ENCODE assay signal across 1 cellular context in the genomic region with DNA sequence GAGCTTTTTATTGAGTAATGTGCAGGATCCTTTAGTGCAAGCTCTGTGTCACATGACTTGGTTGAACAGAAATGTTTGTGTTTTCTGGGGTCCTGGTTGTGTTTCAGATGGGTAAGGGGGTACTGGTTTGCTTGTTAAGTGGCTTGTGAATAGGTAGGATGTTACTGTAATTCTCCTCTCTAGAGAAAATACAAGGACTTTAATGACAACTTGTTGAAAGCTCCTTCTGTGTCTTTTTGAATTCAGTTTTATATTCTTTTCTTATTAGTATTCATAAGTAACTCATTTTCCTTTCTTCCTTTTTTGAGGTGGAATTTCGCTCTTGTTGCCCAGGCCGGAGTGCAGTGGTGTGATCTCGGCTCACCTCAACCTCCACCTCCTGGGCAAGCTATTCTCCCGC.
TF ChIP-seq lines count a peak whose summit lies in the region.

No MANE protein-coding gene starts in this region.

TF ChIP-seq in HEK293, 187 proteins besides CTCF, POLR2A, EP300 and RAD21 (continued from another document):
- TF ChIP-seq, protein P1, sequence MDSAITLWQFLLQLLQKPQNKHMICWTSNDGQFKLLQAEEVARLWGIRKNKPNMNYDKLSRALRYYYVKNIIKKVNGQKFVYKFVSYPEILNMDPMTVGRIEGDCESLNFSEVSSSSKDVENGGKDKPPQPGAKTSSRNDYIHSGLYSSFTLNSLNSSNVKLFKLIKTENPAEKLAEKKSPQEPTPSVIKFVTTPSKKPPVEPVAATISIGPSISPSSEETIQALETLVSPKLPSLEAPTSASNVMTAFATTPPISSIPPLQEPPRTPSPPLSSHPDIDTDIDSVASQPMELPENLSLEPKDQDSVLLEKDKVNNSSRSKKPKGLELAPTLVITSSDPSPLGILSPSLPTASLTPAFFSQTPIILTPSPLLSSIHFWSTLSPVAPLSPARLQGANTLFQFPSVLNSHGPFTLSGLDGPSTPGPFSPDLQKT (IDR thresholded peaks at IDR 0.05; ENCODE audit: borderline replicate concordance, low read depth, low read length), result no peak
